In genomic region chrX:39753296-39753996, GRCh38 we compare ENCODE assay signal across 1 cellular context.
A peak's percentile ranks its signal among the peaks of the same experiment; 100 is the strongest.
TF ChIP-seq lines count a peak whose summit lies in the region.

No MANE protein-coding gene starts in this region.

TF ChIP-seq in HEK293, 187 proteins besides CTCF, POLR2A, EP300 and RAD21 (continued from another document and continues in another):
- no peak for TF ChIP-seq ZNF23 (tag by site-specific recombination; IDR thresholded peaks at IDR 0.05; ENCODE audit: borderline replicate concordance)
- TF ChIP-seq TSHZ1 (tag by site-specific recombination; IDR thresholded peaks at IDR 0.05; ENCODE audit: borderline replicate concordance): peak; percentile 79
- 0 out of 2 replicates have a peak, but pooled peaks have one; percentile 62 for TF ChIP-seq INSM2 (tag by site-specific recombination; IDR thresholded peaks at IDR 0.05)
- no peak for TF ChIP-seq ZNF426 (tag by site-specific recombination; IDR thresholded peaks at IDR 0.05)
- peak; percentile 59; the same call in 1 of the 2 replicates for TF ChIP-seq ZXDB (tag by site-specific recombination; IDR thresholded peaks at IDR 0.05)
- TF ChIP-seq PRDM10 (tag by site-specific recombination; IDR thresholded peaks at IDR 0.05): peak; percentile 50; the same call in 1 of the 2 replicates
- peak; percentile 23; the same call in 1 of the 2 replicates for TF ChIP-seq ZNF366 (tag by site-specific recombination; conservative IDR thresholded peaks at IDR 0.05)
- TF ChIP-seq ZNF777 (tag by site-specific recombination; IDR thresholded peaks at IDR 0.05; ENCODE audit: borderline replicate concordance): no peak
- TF ChIP-seq HIC1 (tag by site-specific recombination; IDR thresholded peaks at IDR 0.05): peak; percentile 74
- TF ChIP-seq KLF1 (tag by site-specific recombination; IDR thresholded peaks at IDR 0.05): peak; percentile 46
- TF ChIP-seq, protein P1, sequence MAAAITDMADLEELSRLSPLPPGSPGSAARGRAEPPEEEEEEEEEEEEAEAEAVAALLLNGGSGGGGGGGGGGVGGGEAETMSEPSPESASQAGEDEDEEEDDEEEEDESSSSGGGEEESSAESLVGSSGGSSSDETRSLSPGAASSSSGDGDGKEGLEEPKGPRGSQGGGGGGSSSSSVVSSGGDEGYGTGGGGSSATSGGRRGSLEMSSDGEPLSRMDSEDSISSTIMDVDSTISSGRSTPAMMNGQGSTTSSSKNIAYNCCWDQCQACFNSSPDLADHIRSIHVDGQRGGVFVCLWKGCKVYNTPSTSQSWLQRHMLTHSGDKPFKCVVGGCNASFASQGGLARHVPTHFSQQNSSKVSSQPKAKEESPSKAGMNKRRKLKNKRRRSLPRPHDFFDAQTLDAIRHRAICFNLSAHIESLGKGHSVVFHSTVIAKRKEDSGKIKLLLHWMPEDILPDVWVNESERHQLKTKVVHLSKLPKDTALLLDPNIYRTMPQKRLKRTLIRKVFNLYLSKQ (tag by site-specific recombination; IDR thresholded peaks at IDR 0.05; ENCODE audit: borderline replicate concordance): no peak
- TF ChIP-seq ZNF10 (tag by site-specific recombination; IDR thresholded peaks at IDR 0.05): 0 out of 2 replicates have a peak, but pooled peaks have one; percentile 38
- peak; percentile 93 for TF ChIP-seq ZNF623 (tag by site-specific recombination; IDR thresholded peaks at IDR 0.05)
- TF ChIP-seq ZBTB8A (tag by site-specific recombination; IDR thresholded peaks at IDR 0.05): peak; percentile 34; the same call in 1 of the 2 replicates
- TF ChIP-seq ZNF423 (tag by site-specific recombination; IDR thresholded peaks at IDR 0.05): 0 out of 2 replicates have a peak, but pooled peaks have one; percentile 12
- TF ChIP-seq ZFP41 (tag by site-specific recombination; IDR thresholded peaks at IDR 0.05; ENCODE audit: borderline replicate concordance): no peak
- TF ChIP-seq, protein P2, sequence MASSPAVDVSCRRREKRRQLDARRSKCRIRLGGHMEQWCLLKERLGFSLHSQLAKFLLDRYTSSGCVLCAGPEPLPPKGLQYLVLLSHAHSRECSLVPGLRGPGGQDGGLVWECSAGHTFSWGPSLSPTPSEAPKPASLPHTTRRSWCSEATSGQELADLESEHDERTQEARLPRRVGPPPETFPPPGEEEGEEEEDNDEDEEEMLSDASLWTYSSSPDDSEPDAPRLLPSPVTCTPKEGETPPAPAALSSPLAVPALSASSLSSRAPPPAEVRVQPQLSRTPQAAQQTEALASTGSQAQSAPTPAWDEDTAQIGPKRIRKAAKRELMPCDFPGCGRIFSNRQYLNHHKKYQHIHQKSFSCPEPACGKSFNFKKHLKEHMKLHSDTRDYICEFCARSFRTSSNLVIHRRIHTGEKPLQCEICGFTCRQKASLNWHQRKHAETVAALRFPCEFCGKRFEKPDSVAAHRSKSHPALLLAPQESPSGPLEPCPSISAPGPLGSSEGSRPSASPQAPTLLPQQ (tag by site-specific recombination; IDR thresholded peaks at IDR 0.05): peak; percentile 58
- peak; percentile 97 for TF ChIP-seq ZNF629 (tag by site-specific recombination; IDR thresholded peaks at IDR 0.05)
- TF ChIP-seq SP7 (tag by site-specific recombination; IDR thresholded peaks at IDR 0.05): peak; percentile 90
- TF ChIP-seq ZNF223 (tag by site-specific recombination; IDR thresholded peaks at IDR 0.05): no peak
- peak; percentile 85 for TF ChIP-seq ZNF639 (tag by site-specific recombination; IDR thresholded peaks at IDR 0.05)
- TF ChIP-seq PATZ1 (tag by site-specific recombination; IDR thresholded peaks at IDR 0.05): peak; percentile 75
- peak; percentile 43; the same call in 1 of the 2 replicates for TF ChIP-seq ZFP69B (tag by site-specific recombination; IDR thresholded peaks at IDR 0.05)
- TF ChIP-seq, protein P3, sequence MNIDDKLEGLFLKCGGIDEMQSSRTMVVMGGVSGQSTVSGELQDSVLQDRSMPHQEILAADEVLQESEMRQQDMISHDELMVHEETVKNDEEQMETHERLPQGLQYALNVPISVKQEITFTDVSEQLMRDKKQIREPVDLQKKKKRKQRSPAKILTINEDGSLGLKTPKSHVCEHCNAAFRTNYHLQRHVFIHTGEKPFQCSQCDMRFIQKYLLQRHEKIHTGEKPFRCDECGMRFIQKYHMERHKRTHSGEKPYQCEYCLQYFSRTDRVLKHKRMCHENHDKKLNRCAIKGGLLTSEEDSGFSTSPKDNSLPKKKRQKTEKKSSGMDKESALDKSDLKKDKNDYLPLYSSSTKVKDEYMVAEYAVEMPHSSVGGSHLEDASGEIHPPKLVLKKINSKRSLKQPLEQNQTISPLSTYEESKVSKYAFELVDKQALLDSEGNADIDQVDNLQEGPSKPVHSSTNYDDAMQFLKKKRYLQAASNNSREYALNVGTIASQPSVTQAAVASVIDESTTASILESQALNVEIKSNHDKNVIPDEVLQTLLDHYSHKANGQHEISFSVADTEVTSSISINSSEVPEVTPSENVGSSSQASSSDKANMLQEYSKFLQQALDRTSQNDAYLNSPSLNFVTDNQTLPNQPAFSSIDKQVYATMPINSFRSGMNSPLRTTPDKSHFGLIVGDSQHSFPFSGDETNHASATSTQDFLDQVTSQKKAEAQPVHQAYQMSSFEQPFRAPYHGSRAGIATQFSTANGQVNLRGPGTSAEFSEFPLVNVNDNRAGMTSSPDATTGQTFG (tag by site-specific recombination; IDR thresholded peaks at IDR 0.05; ENCODE audit: borderline replicate concordance): 0 out of 2 replicates have a peak, but pooled peaks have one; percentile 27
- TF ChIP-seq ZNF585B (tag by site-specific recombination; IDR thresholded peaks at IDR 0.05): peak; percentile 41
- TF ChIP-seq EGR2 (tag by site-specific recombination; IDR thresholded peaks at IDR 0.05; ENCODE audit: low read depth): peak; percentile 53; the same call in 1 of the 2 replicates
- TF ChIP-seq, protein P4, sequence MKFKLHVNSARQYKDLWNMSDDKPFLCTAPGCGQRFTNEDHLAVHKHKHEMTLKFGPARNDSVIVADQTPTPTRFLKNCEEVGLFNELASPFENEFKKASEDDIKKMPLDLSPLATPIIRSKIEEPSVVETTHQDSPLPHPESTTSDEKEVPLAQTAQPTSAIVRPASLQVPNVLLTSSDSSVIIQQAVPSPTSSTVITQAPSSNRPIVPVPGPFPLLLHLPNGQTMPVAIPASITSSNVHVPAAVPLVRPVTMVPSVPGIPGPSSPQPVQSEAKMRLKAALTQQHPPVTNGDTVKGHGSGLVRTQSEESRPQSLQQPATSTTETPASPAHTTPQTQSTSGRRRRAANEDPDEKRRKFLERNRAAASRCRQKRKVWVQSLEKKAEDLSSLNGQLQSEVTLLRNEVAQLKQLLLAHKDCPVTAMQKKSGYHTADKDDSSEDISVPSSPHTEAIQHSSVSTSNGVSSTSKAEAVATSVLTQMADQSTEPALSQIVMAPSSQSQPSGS (tag by site-specific recombination; IDR thresholded peaks at IDR 0.05; ENCODE audit: low read depth): peak; percentile 98
- no peak for TF ChIP-seq ZNF174 (tag by site-specific recombination; IDR thresholded peaks at IDR 0.05)
- 0 out of 2 replicates have a peak, but pooled peaks have one; percentile 11 for TF ChIP-seq ZNF335 (tag by site-specific recombination; conservative IDR thresholded peaks at IDR 0.05)
- peak; percentile 67 for TF ChIP-seq IKZF3 (tag by site-specific recombination; IDR thresholded peaks at IDR 0.05)
- peak; percentile 87 for TF ChIP-seq KLF8 (tag by site-specific recombination; IDR thresholded peaks at IDR 0.05)
- TF ChIP-seq ZNF266 (tag by site-specific recombination; IDR thresholded peaks at IDR 0.05; ENCODE audit: low read depth): no peak
- TF ChIP-seq ZBTB21 (tag by site-specific recombination; IDR thresholded peaks at IDR 0.05): peak; percentile 92
